Comparison of ENCODE assay signal across 29 cellular contexts in the genomic region with DNA sequence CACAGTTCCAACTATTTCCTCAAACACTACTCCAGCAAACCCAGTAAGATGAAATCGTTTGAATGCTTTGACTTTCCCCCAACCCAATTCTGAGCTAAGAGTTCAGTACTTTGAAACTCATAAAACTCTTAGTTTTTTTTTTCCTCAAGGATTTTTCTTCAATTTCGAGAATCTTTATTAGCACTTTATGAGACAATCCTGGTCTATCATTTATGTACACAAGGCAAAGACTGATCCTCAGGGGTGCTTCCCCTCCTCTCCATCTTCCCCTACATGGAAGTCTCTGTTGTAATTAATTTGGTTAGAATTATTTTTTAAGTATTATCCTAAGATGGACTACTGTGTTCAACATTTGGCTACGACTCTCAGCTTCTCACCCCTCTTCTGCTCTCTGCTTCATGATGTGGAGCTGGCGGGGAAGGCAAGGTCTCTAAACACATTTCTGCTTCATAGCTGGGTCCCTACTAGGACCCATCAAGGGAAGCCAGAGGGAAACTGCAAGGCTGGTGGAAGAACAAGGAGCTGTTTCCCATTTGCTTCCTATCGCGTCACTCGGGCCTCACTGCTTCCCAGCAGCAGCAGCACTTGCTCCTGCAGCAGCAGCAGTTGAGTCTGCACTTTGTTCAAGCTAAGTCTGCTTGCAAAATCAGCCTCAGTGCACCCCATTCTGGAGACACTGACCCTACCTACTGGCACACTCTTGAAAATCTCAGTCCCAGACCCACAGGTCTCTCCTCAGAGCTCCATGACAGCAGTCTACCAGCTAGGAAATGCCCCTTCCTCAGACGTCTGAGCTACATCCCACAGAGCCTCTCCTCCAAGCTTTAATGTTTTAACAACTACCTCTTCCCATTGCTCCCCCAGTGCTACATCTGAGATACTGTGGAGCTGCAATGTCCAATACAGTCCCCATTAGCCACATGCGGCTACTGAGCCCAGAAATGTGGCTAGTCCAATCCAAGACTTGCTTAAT.
DNase-seq lines count a peak whose midpoint lies in the region; ATAC-seq and TF ChIP-seq lines count a peak whose summit lies in the region.
"Had no signal": no experiment of that assay in that cellular context is flagged by ENCODE, and none has a peak within 500 bp of the region (broad histone marks: within the 10 kb centered on the region; RNA-seq: fewer than 3 reads in every experiment).

No MANE protein-coding gene starts in this region.

- 72% methylated on average over 9 of the region's 9 CpGs for WGBS in hepatocyte (ENCODE audit: low lambda C conversion rate, missing lambda C conversion rate)

- no peak for TF ChIP-seq CTCF in hepatocyte (IDR thresholded peaks at IDR 0.05; ENCODE audit: poor library complexity)
- no peak for TF ChIP-seq CTCF in neural cell (IDR thresholded peaks at IDR 0.05; ENCODE audit: poor library complexity, severe bottlenecking)
- no peak for TF ChIP-seq CTCF in activated CD8-positive, alpha-beta T cell treated with anti-CD3 and anti-CD28 coated beads for 36 hours (IDR thresholded peaks at IDR 0.05)

- H3K4me3 Mint-ChIP-seq in T-helper 17 cell: no peak overlapping the region
- no peak overlapping the region for H3K4me3 Mint-ChIP-seq in activated CD8-positive, alpha-beta T cell treated with anti-CD3 and anti-CD28 coated beads for 36 hours
- H3K4me3 Mint-ChIP-seq: activated naive CD4-positive, alpha-beta T cell treated with anti-CD3 and anti-CD28 coated beads, Interleukin-2, amount 50 U/mL, for 24 hours; activated T-cell treated with anti-CD3 and anti-CD28 coated beads, Interleukin-2, amount 50 U/mL, for 72 hours; stimulated activated naive CD8-positive, alpha-beta T cell treated with anti-CD3 and anti-CD28 coated beads, Interleukin-15, Interleukin-2, amounts not matched to agents 100 ng/mL and 50 ng/mL, for 24 hours had no signal

- H3K9ac ChIP-seq in neural cell (ENCODE audit: low read length): no peak overlapping the region
- H3K9ac ChIP-seq: BLaER1 had no signal

- intact Hi-C loops in activated CD8-positive, alpha-beta T cell treated with anti-CD3 and anti-CD28 coated beads for 36 hours (cut with micrococcal nuclease): no loop called here
- intact Hi-C loops in posterior vena cava (cut with DNase I): no loop called here

- H3K4me3 ChIP-seq in hepatocyte (no peak overlapping the region), neural cell (ENCODE audit: low read length) (no peak overlapping the region)
- H3K4me3 ChIP-seq: A549, BLaER1, esophagus muscularis mucosa, gastrocnemius medialis, smooth muscle cell, tibial artery had no signal

- CTCF ChIA-PET in activated CD8-positive, alpha-beta T cell treated with anti-CD3 and anti-CD28 coated beads for 36 hours (lab: Charles Lee): interaction anchor here (0.8 kb wide), 1 partner anchor 273 kb away, joined by 4 read pairs; no protein-coding TSS in a partner anchor

- no peak for ATAC-seq in T-helper 17 cell
- no peak for ATAC-seq in activated CD8-positive, alpha-beta T cell treated with anti-CD3 and anti-CD28 coated beads for 36 hours
- ATAC-seq: A549; activated T-cell treated with anti-CD3 and anti-CD28 coated beads, Interleukin-2, amount 50 U/mL, for 72 hours; gastrocnemius medialis; HepG2; left colon had no signal

- peaks cover 13% of the 10 kb centered on the region for H3K4me1 Mint-ChIP-seq in T-helper 17 cell
- H3K4me1 Mint-ChIP-seq in activated CD8-positive, alpha-beta T cell treated with anti-CD3 and anti-CD28 coated beads for 36 hours (ENCODE audit: low read depth): peaks cover 24% of the 10 kb centered on the region

- POLR2A ChIA-PET in activated CD8-positive, alpha-beta T cell treated with anti-CD3 and anti-CD28 coated beads for 36 hours (lab: Charles Lee): interaction anchor here (0.6 kb wide), 1 partner anchor 213 kb away, joined by 5 read pairs; no protein-coding TSS in a partner anchor

- TF ChIP-seq EP300 in neural cell (conservative IDR thresholded peaks at IDR 0.05; ENCODE audit: poor library complexity, severe bottlenecking): no peak

- peaks cover 6% of the 10 kb centered on the region for H3K4me1 ChIP-seq in hepatocyte (ENCODE audit: insufficient read depth)
- H3K4me1 ChIP-seq: BLaER1 had no signal

- H3K9me2 ChIP-seq in hepatocyte (replicated peaks; ENCODE audit: insufficient read depth) (no peaks in the 10 kb centered on the region), neural cell (ENCODE audit: insufficient read depth, low read length) (no peaks in the 10 kb centered on the region)

- H3K27ac Mint-ChIP-seq in T-helper 17 cell: peak overlapping the region; percentile 86
- H3K27ac Mint-ChIP-seq in activated CD8-positive, alpha-beta T cell treated with anti-CD3 and anti-CD28 coated beads for 36 hours: no peak overlapping the region
- H3K27ac Mint-ChIP-seq: activated naive CD4-positive, alpha-beta T cell treated with anti-CD3 and anti-CD28 coated beads, Interleukin-2, amount 50 U/mL, for 24 hours; activated T-cell treated with anti-CD3 and anti-CD28 coated beads, Interleukin-2, amount 50 U/mL, for 72 hours; stimulated activated naive CD8-positive, alpha-beta T cell treated with anti-CD3 and anti-CD28 coated beads, Interleukin-15, Interleukin-2, amounts not matched to agents 100 ng/mL and 50 ng/mL, for 24 hours had no signal

- peak; percentile 12 for TF ChIP-seq RAD21 in neural cell (conservative IDR thresholded peaks at IDR 0.05)

- DNase-seq in D341Med (ENCODE audit: low spot score) (peak; percentile 30), T-helper 17 cell (no peak), hepatocyte (ENCODE audit: low spot score) (peak; percentile 22), GF-D8 (lab: John Stamatoyannopoulos, UW) (no peak), NCI-H1105 (lab: John Stamatoyannopoulos, UW) (no peak), posterior vena cava (ENCODE audit: low spot score) (no peak)
- no peak for DNase-seq in activated CD8-positive, alpha-beta T cell treated with anti-CD3 and anti-CD28 coated beads for 36 hours
- DNase-seq: activated T-cell treated with anti-CD3 and anti-CD28 coated beads, Interleukin-2, amount 50 U/mL, for 72 hours; aorta; Caco-2; cerebellar nuclear complex; DND-41; effector CD4-positive, alpha-beta T cell; gastrocnemius medialis; left colon; NCI-H1092 treated with DMSO at 0.1 percent for 48 hours; NCI-H2081; NCI-H446; SHP77 treated with DMSO at 0.1 percent for 48 hours; stimulated activated CD4-positive, alpha-beta T cell treated with anti-CD3 and anti-CD28 coated beads, Interleukin-2, amount 100 ng/mL, for 48 hours; tibial artery had no signal

- peaks cover 2% of the 10 kb centered on the region for H3K36me3 Mint-ChIP-seq in T-helper 17 cell (ENCODE audit: low read depth)
- H3K36me3 Mint-ChIP-seq in activated CD8-positive, alpha-beta T cell treated with anti-CD3 and anti-CD28 coated beads for 36 hours (ENCODE audit: low read depth): peaks cover 13% of the 10 kb centered on the region

- H3K36me3 ChIP-seq in hepatocyte (replicated peaks; ENCODE audit: insufficient read depth, low read depth) (no peaks in the 10 kb centered on the region), neural cell (ENCODE audit: insufficient read depth, low read length) (no peaks in the 10 kb centered on the region)
- H3K36me3 ChIP-seq: esophagus muscularis mucosa, gastrocnemius medialis, tibial artery had no signal

- H3K27ac ChIP-seq in hepatocyte (no peak overlapping the region), neural cell (ENCODE audit: low read length) (no peak overlapping the region)
- H3K27ac ChIP-seq: A549, BLaER1, esophagus muscularis mucosa, gastrocnemius medialis, tibial artery had no signal

- H2AFZ ChIP-seq in hepatocyte: no peak overlapping the region
- peak overlapping the region; percentile 23 for H2AFZ ChIP-seq in neural cell (ENCODE audit: low read depth, low read length)

- H4K20me1 ChIP-seq in hepatocyte (ENCODE audit: insufficient read depth, poor library complexity, severe bottlenecking) (no peaks in the 10 kb centered on the region), neural cell (ENCODE audit: insufficient read depth) (no peaks in the 10 kb centered on the region)

- H3K4me2 ChIP-seq in hepatocyte: peak overlapping the region; percentile 25
- no peak overlapping the region for H3K4me2 ChIP-seq in neural cell (ENCODE audit: low read length)
- H3K4me2 ChIP-seq: A549, BLaER1, smooth muscle cell had no signal

- no peaks in the 10 kb centered on the region for H3F3A ChIP-seq in neural cell (ENCODE audit: insufficient read depth, low read length, poor library complexity, severe bottlenecking)

- peaks cover 73% of the 10 kb centered on the region for H3K79me2 ChIP-seq in hepatocyte
- peaks cover 8% of the 10 kb centered on the region for H3K79me2 ChIP-seq in neural cell (replicated peaks; ENCODE audit: insufficient read depth, low read length)

- no peaks in the 10 kb centered on the region for H3K27me3 Mint-ChIP-seq in T-helper 17 cell
- H3K27me3 Mint-ChIP-seq in activated CD8-positive, alpha-beta T cell treated with anti-CD3 and anti-CD28 coated beads for 36 hours: no peaks in the 10 kb centered on the region
- H3K27me3 Mint-ChIP-seq: activated naive CD4-positive, alpha-beta T cell treated with anti-CD3 and anti-CD28 coated beads, Interleukin-2, amount 50 U/mL, for 24 hours; stimulated activated naive CD8-positive, alpha-beta T cell treated with anti-CD3 and anti-CD28 coated beads, Interleukin-15, Interleukin-2, amounts not matched to agents 100 ng/mL and 50 ng/mL, for 24 hours had no signal

- H3K9me3 ChIP-seq in T-helper 17 cell (ENCODE audit: control insufficient read depth, low read length, poor library complexity, severe bottlenecking): no peaks in the 10 kb centered on the region
- no peaks in the 10 kb centered on the region for H3K9me3 ChIP-seq in hepatocyte (ENCODE audit: low read depth)
- H3K9me3 ChIP-seq in neural cell (ENCODE audit: low read length): no peaks in the 10 kb centered on the region
- H3K9me3 ChIP-seq: A549, Caco-2, esophagus muscularis mucosa, gastrocnemius medialis, tibial artery had no signal

- no peaks in the 10 kb centered on the region for H3K9me3 Mint-ChIP-seq in activated CD8-positive, alpha-beta T cell treated with anti-CD3 and anti-CD28 coated beads for 36 hours

- H3K27me3 ChIP-seq in hepatocyte (no peaks in the 10 kb centered on the region), neural cell (ENCODE audit: insufficient read depth, low read depth, low read length) (no peaks in the 10 kb centered on the region)
- H3K27me3 ChIP-seq: BLaER1, esophagus muscularis mucosa, gastrocnemius medialis, tibial artery had no signal

Comparison
In these comparisons a context has a peak if more than half of its experiments do, and no peak if none do; other contexts are left out.
1. DNase-seq: peak in D341Med (single experiment) and hepatocyte (single experiment); none in T-helper 17 cell (0 of 3), activated CD8-positive, alpha-beta T cell treated with anti-CD3 and anti-CD28 coated beads for 36 hours (single experiment), GF-D8 (single experiment), NCI-H1105 (single experiment) and posterior vena cava (single experiment).